Comparison of ENCODE assay signal across 23 cellular contexts in genomic region chr2:122180972-122181371, GRCh38.
"Had no signal": no experiment of that assay in that cellular context is flagged by ENCODE, and none has a peak within 500 bp of the region (broad histone marks: within the 10 kb centered on the region; RNA-seq: fewer than 3 reads in every experiment).

No MANE protein-coding gene starts in this region.

- ATAC-seq: effector memory CD8-positive, alpha-beta T cell; gastrocnemius medialis; left lobe of liver; natural killer cell; right lobe of liver; stimulated activated naive CD8-positive, alpha-beta T cell treated with anti-CD3 and anti-CD28 coated beads, Interleukin-15, amount 100 ng/mL, for 72 hours; upper lobe of right lung had no signal

- H3K4me3 Mint-ChIP-seq: dendritic cell treated with granulocyte-macrophage colony-stimulating factor and Interleukin-4, amounts not matched to agents 40 ng/mL and 50 ng/mL, for 4 days; effector memory CD8-positive, alpha-beta T cell; memory B cell; natural killer cell; stimulated activated naive CD8-positive, alpha-beta T cell treated with anti-CD3 and anti-CD28 coated beads, Interleukin-15, amount 100 ng/mL, for 72 hours had no signal

- H3K27me3 Mint-ChIP-seq: dendritic cell treated with granulocyte-macrophage colony-stimulating factor and Interleukin-4, amounts not matched to agents 40 ng/mL and 50 ng/mL, for 4 days; effector memory CD8-positive, alpha-beta T cell; stimulated activated naive CD8-positive, alpha-beta T cell treated with anti-CD3 and anti-CD28 coated beads, Interleukin-15, amount 100 ng/mL, for 72 hours had no signal

- H3K27ac Mint-ChIP-seq: dendritic cell treated with granulocyte-macrophage colony-stimulating factor and Interleukin-4, amounts not matched to agents 40 ng/mL and 50 ng/mL, for 4 days; effector memory CD8-positive, alpha-beta T cell; memory B cell; natural killer cell; stimulated activated naive CD8-positive, alpha-beta T cell treated with anti-CD3 and anti-CD28 coated beads, Interleukin-15, amount 100 ng/mL, for 72 hours had no signal

- H3K4me1 Mint-ChIP-seq: memory B cell; stimulated activated naive CD8-positive, alpha-beta T cell treated with anti-CD3 and anti-CD28 coated beads, Interleukin-15, amount 100 ng/mL, for 72 hours had no signal

- H3K9me3 Mint-ChIP-seq: dendritic cell treated with granulocyte-macrophage colony-stimulating factor and Interleukin-4, amounts not matched to agents 40 ng/mL and 50 ng/mL, for 4 days; memory B cell had no signal

- H3K4me3 ChIP-seq: colonic mucosa, gastrocnemius medialis, lung, ovary, right lobe of liver, suprapubic skin, transverse colon, upper lobe of right lung, vagina had no signal

- DNase-seq: colonic mucosa; effector memory CD8-positive, alpha-beta T cell; foreskin fibroblast; gastrocnemius medialis; head of caudate nucleus; natural killer cell; occipital lobe; ovary; posterior cingulate gyrus; right lobe of liver; small intestine; stimulated activated CD4-positive, alpha-beta T cell treated with anti-CD3 and anti-CD28 coated beads, Interleukin-15, amount 100 ng/mL, for 24 hours; stimulated activated CD4-positive, alpha-beta T cell treated with anti-CD3 and anti-CD28 coated beads, Interleukin-2, amount 100 ng/mL, for 48 hours; stimulated activated naive CD4-positive, alpha-beta T cell; stimulated activated naive CD8-positive, alpha-beta T cell treated with anti-CD3 and anti-CD28 coated beads, Interleukin-15, amount 100 ng/mL, for 72 hours; transverse colon; upper lobe of right lung had no signal

- H3K36me3 Mint-ChIP-seq: memory B cell, natural killer cell had no signal
